Comparison of ENCODE assay signal across 8 cellular contexts in the genomic region with DNA sequence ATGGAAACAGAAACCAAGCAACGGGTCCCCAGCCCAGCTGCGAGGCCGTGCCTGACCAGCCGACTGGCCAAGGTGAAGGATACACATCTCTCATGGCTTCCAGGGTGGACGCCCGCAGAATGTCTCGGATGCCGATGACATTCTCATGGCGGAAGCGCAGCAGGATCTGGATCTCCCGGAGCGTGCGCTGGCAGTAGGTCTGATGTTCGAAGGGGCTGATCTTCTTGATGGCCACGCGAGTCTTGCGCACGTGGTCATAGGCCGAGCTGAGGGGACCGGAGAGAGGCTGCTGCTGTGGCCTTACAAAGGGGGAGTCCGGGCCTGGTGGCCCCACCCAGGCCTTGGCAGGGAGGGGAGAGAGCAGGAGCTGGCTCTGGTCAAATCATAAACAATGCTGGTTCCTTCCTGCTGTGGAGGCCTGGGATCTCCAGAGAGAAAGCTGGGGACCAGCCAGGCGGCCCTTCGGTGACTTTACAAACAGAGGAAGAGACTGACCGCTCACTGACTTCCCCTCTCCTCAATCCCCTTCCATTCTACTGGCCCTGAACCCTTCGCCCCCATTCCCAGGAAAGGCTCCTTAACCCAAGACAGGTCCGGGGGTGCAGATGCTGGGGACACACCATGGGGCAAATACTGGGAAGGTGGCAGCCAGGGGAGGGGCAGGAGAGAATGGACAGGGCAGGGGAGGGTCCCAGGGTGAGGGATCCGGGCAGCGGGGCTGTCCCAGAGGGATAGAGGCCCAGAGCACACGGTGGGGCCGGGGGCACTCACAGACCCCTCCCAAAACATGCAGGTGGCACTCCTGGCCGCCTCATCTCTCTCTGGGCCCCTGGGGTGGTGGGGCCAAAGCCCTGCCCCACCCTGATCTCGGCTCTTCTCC. TPM values are rescaled to one million over a fixed set of nuclear protein-coding genes. Genes with fewer than 3 reads are reported as not detected.
DNase-seq lines count a peak whose midpoint lies in the region; ATAC-seq and TF ChIP-seq lines count a peak whose summit lies in the region.

No MANE protein-coding gene starts in this region.

- CTCF ChIA-PET in Panc1 (lab: Charles Lee): no interaction called here

- no peaks in the 10 kb centered on the region for H3K36me3 Mint-ChIP-seq in natural killer cell treated with Interleukin-12 subunit alpha and Interleukin-12 subunit beta and Interleukin-15 and Interleukin-18, amount 100 ng/mL, for 72 hours

- H3K27me3 ChIP-seq in BE2C: no peaks in the 10 kb centered on the region
- H3K27me3 ChIP-seq in Panc1 (ENCODE audit: control insufficient read depth, insufficient read depth, low read length): no peaks in the 10 kb centered on the region

- no TSS peak for BruUV-seq in Panc1 (replicated peaks; lab: Mats Ljungman, UMichigan)

- H3K4me3 ChIP-seq in BE2C (ENCODE audit: low read depth, low read length): peak overlapping the region; percentile 71
- peak overlapping the region; percentile 60 to 78 for H3K4me3 ChIP-seq in Panc1 (ENCODE audit: low read depth in 2 of 2, low read length in 2 of 2)

- peaks cover 4% of the 10 kb centered on the region; the same call in 1 of the 2 replicates for H3K36me3 ChIP-seq in BE2C
- H3K36me3 ChIP-seq in Panc1 (ENCODE audit: control insufficient read depth, insufficient read depth, low read length): no peaks in the 10 kb centered on the region; the same call in 1 of the 2 replicates

- in situ Hi-C loops in Panc1 (cut with HindIII; ENCODE audit: low pct_unique_long_range_greater_than_20kb, low sequenced_read_pairs): no loop called here

- peak overlapping the region; percentile 82 for H3K4me3 Mint-ChIP-seq in natural killer cell treated with Interleukin-12 subunit alpha and Interleukin-12 subunit beta and Interleukin-15 and Interleukin-18, amount 100 ng/mL, for 72 hours

- H3K9me3 ChIP-seq in BE2C (no peaks in the 10 kb centered on the region), Panc1 (ENCODE audit: control insufficient read depth, insufficient read depth, low read depth, low read length) (no peaks in the 10 kb centered on the region)

- peaks cover 21 to 22% of the 10 kb centered on the region in 2 donors for H3K4me1 Mint-ChIP-seq in natural killer cell treated with Interleukin-12 subunit alpha and Interleukin-12 subunit beta and Interleukin-15 and Interleukin-18, amount 100 ng/mL, for 72 hours (ENCODE audit: low read depth in 2 of 2)

- H3K27me3 Mint-ChIP-seq in natural killer cell treated with Interleukin-12 subunit alpha and Interleukin-12 subunit beta and Interleukin-15 and Interleukin-18, amount 100 ng/mL, for 72 hours: no peaks in the 10 kb centered on the region

- intact Hi-C loops in Panc1 (cut with micrococcal nuclease; ENCODE audit: unreplicated experiment): no loop called here

- DNase-seq in BE2C (no peak), Panc1 (ENCODE audit: low read depth, low spot score) (no peak), NCI-H2196 (lab: John Stamatoyannopoulos, UW; ENCODE audit: unreplicated experiment) (no peak), NCI-H2171 treated with DMSO at 0.1 percent for 48 hours (lab: John Stamatoyannopoulos, UW) (no peak)
- DNase-seq in natural killer cell treated with Interleukin-12 subunit alpha and Interleukin-12 subunit beta and Interleukin-15 and Interleukin-18, amount 100 ng/mL, for 72 hours (ENCODE audit: low spot score): no peak
- no peak for DNase-seq in stimulated activated CD8-positive, alpha-beta memory T cell treated with anti-CD3 and anti-CD28 coated beads, Interleukin-4, amount 100 ng/mL, for 48 hours

- H3K4me1 ChIP-seq in BE2C (peaks cover 3% of the 10 kb centered on the region; the same call in 1 of the 2 replicates), Panc1 (ENCODE audit: control insufficient read depth, insufficient read depth, low read length) (peaks cover 21% of the 10 kb centered on the region)

- peak overlapping the region; percentile 39 to 86 for H3K27ac Mint-ChIP-seq in natural killer cell treated with Interleukin-12 subunit alpha and Interleukin-12 subunit beta and Interleukin-15 and Interleukin-18, amount 100 ng/mL, for 72 hours

- H3K27ac ChIP-seq in Panc1 (ENCODE audit: low read length): peak overlapping the region; percentile 72

- ATAC-seq in Panc1 (peak; percentile 15; the same call in 1 of the 2 replicates), esophagus mucosa (peak; percentile 17), GM21360 (IDR thresholded peaks at IDR 0.05; ENCODE audit: unreplicated experiment) (no peak)
- no peak for ATAC-seq in natural killer cell treated with Interleukin-12 subunit alpha and Interleukin-12 subunit beta and Interleukin-15 and Interleukin-18, amount 100 ng/mL, for 72 hours

- no peaks in the 10 kb centered on the region for H3K9me3 Mint-ChIP-seq in natural killer cell treated with Interleukin-12 subunit alpha and Interleukin-12 subunit beta and Interleukin-15 and Interleukin-18, amount 100 ng/mL, for 72 hours

- TF ChIP-seq CTCF in BE2C (IDR thresholded peaks at IDR 0.05; ENCODE audit: low read depth, low read length) (no peak), Panc1 (IDR thresholded peaks at IDR 0.05) (no peak)

- POLR2A ChIA-PET in Panc1 (lab: Charles Lee): no interaction called here

RNA-seq across cellular contexts. Expression of a gene that starts 1.0 kb away (rescaled TPM):
- 91.2 TPM for polyA plus RNA-seq in BE2C (2012; ENCODE audit: insufficient read depth, insufficient read length, low read depth)
- total RNA-seq in Panc1 (2021; ENCODE audit: unreplicated experiment) (47.1 TPM), esophagus mucosa (126 TPM)
- 91.7 TPM for polyA plus RNA-seq in Panc1 (2012; ENCODE audit: insufficient read length)
- 10 to 100 TPM; 34.3 to 35.9 TPM for total RNA-seq in natural killer cell treated with Interleukin-12 subunit alpha and Interleukin-12 subunit beta and Interleukin-15 and Interleukin-18, amount 100 ng/mL, for 72 hours

RNA-seq across cellular contexts. Expression of a gene that starts 8.6 kb away (rescaled TPM):
- 1.2 TPM for polyA plus RNA-seq in BE2C (2012; ENCODE audit: insufficient read depth, insufficient read length, low read depth)
- total RNA-seq in Panc1 (2021; ENCODE audit: unreplicated experiment) (2.5 TPM), esophagus mucosa (85.3 TPM)
- polyA plus RNA-seq in Panc1 (2012; ENCODE audit: insufficient read length): 3.3 TPM
- 1 to 10 TPM; 1.6 to 5.6 TPM for total RNA-seq in natural killer cell treated with Interleukin-12 subunit alpha and Interleukin-12 subunit beta and Interleukin-15 and Interleukin-18, amount 100 ng/mL, for 72 hours

RNA-seq across cellular contexts. Expression of a gene that starts 26.0 kb away (rescaled TPM):
- 28.8 TPM for polyA plus RNA-seq in BE2C (2012; ENCODE audit: insufficient read depth, insufficient read length, low read depth)
- total RNA-seq in Panc1 (2021; ENCODE audit: unreplicated experiment) (0.69 TPM), esophagus mucosa (22.8 TPM)
- 1.1 TPM for polyA plus RNA-seq in Panc1 (2012; ENCODE audit: insufficient read length)
- 10 to 100 TPM; 21.1 to 25.8 TPM for total RNA-seq in natural killer cell treated with Interleukin-12 subunit alpha and Interleukin-12 subunit beta and Interleukin-15 and Interleukin-18, amount 100 ng/mL, for 72 hours

RNA-seq across cellular contexts. Expression of a gene that starts 30.3 kb away (rescaled TPM):
- polyA plus RNA-seq in BE2C (2012; ENCODE audit: insufficient read depth, insufficient read length, low read depth): 2.1 TPM
- total RNA-seq in Panc1 (2021; ENCODE audit: unreplicated experiment) (0.46 TPM), esophagus mucosa (3.6 TPM)
- polyA plus RNA-seq in Panc1 (2012; ENCODE audit: insufficient read length): 0.97 TPM
- under 1 TPM; 0.29 to 0.78 TPM for total RNA-seq in natural killer cell treated with Interleukin-12 subunit alpha and Interleukin-12 subunit beta and Interleukin-15 and Interleukin-18, amount 100 ng/mL, for 72 hours

RNA-seq across cellular contexts. Expression of a gene that starts 46.2 kb away (rescaled TPM):
- polyA plus RNA-seq in BE2C (2012; ENCODE audit: insufficient read depth, insufficient read length, low read depth): 317 TPM
- 186 TPM for total RNA-seq in Panc1 (2021; ENCODE audit: unreplicated experiment)
- polyA plus RNA-seq in Panc1 (2012; ENCODE audit: insufficient read length): 309 TPM
- 112 TPM for total RNA-seq in esophagus mucosa
- 100 to 1,000 TPM; 144 to 148 TPM for total RNA-seq in natural killer cell treated with Interleukin-12 subunit alpha and Interleukin-12 subunit beta and Interleukin-15 and Interleukin-18, amount 100 ng/mL, for 72 hours

Comparison
In these comparisons a context has a peak if more than half of its experiments do, and no peak if none do; other contexts are left out.
1. ATAC-seq: peak in Panc1 (single experiment) and esophagus mucosa (single experiment); none in natural killer cell treated with Interleukin-12 subunit alpha and Interleukin-12 subunit beta and Interleukin-15 and Interleukin-18, amount 100 ng/mL, for 72 hours (0 of 2) and GM21360 (single experiment).
2. RNA of a gene that starts 8.6 kb away (total RNA-seq): 85.3 TPM in esophagus mucosa (single experiment); 1.6 to 5.6 TPM in natural killer cell treated with Interleukin-12 subunit alpha and Interleukin-12 subunit beta and Interleukin-15 and Interleukin-18, amount 100 ng/mL, for 72 hours and 2.5 TPM in Panc1 (single experiment); every median in the first group is over 10 times any median in the second.
3. RNA of a gene that starts 26.0 kb away (total RNA-seq): 21.1 to 25.8 TPM in natural killer cell treated with Interleukin-12 subunit alpha and Interleukin-12 subunit beta and Interleukin-15 and Interleukin-18, amount 100 ng/mL, for 72 hours and 22.8 TPM in esophagus mucosa (single experiment); 0.69 TPM in Panc1 (single experiment); every median in the first group is over 10 times any median in the second.